Comparison of ENCODE assay signal across 18 cellular contexts in the genomic region with DNA sequence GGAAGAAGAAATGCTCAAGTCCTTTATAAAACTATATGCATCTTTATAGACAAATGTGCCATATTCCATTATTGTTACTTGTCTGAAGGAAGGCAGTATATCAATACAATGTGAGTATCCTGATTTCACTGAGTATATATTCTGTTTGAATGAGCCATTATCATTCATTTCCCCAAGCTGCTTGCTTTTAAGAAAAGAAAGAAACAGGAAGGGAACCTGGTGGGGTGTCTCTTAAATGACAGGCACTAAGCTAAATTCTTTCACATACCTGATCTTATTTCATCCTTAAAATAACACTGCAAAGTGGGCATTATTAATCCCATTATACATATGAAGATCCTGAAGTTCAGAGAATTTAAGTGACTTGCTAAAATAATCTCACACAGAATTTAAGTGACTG.
"Had no signal": no experiment of that assay in that cellular context is flagged by ENCODE, and none has a peak within 500 bp of the region (broad histone marks: within the 10 kb centered on the region; RNA-seq: fewer than 3 reads in every experiment).

No MANE protein-coding gene starts in this region.

- H3K36me3 Mint-ChIP-seq: naive B cell had no signal

- H3K4me3 ChIP-seq: esophagus squamous epithelium, lung, pancreas, stomach, thoracic aorta had no signal

- ATAC-seq: left colon, left ventricle myocardium superior, pancreas, right cardiac atrium had no signal

- H3K4me1 ChIP-seq: esophagus squamous epithelium, pancreas, stomach had no signal

- H3K4me3 Mint-ChIP-seq: naive B cell had no signal

- H3K9me3 ChIP-seq: esophagus squamous epithelium, pancreas, stomach, thoracic aorta had no signal

- H3K36me3 ChIP-seq: pancreas, thoracic aorta had no signal

- H3K4me1 Mint-ChIP-seq: naive B cell had no signal

- H3K27ac Mint-ChIP-seq: naive B cell, progenitor cell of endocrine pancreas had no signal

- DNase-seq: effector memory CD4-positive, alpha-beta T cell; esophagus squamous epithelium; foreskin fibroblast; left colon; left ventricle myocardium superior; mesenchymal stem cell; naive B cell; pancreas; right cardiac atrium; small intestine; stimulated activated CD4-positive, alpha-beta T cell treated with anti-CD3 and anti-CD28 coated beads, Interleukin-12 subunit alpha, Interleukin-12 subunit beta, amount 100 ng/mL, for 4 hours; stimulated activated naive CD4-positive, alpha-beta T cell; stomach; substantia nigra; trophoblast cell had no signal

- H3K27me3 Mint-ChIP-seq: naive B cell, progenitor cell of endocrine pancreas had no signal

- H3K27me3 ChIP-seq: esophagus squamous epithelium, pancreas, stomach had no signal

- H3K27ac ChIP-seq: esophagus squamous epithelium, pancreas, stomach, thoracic aorta had no signal
